In genomic region chr1:55700359-55701130, GRCh38 we compare ENCODE assay signal across 23 cellular contexts.
DNase-seq lines count a peak whose midpoint lies in the region; ATAC-seq and TF ChIP-seq lines count a peak whose summit lies in the region.
"Had no signal": no experiment of that assay in that cellular context is flagged by ENCODE, and none has a peak within 500 bp of the region (broad histone marks: within the 10 kb centered on the region; RNA-seq: fewer than 3 reads in every experiment).

No MANE protein-coding gene starts in this region.

- no peak for ATAC-seq in GM21381 (IDR thresholded peaks at IDR 0.05; ENCODE audit: unreplicated experiment)

- H3K27ac Mint-ChIP-seq in osteocyte (ENCODE audit: unreplicated experiment), result peak overlapping the region; percentile 78
- H3K27ac Mint-ChIP-seq: mesothelial cell of epicardium, nephron had no signal

- TF ChIP-seq CTCF in cardiac fibroblast (IDR thresholded peaks at IDR 0.05; ENCODE audit: low read depth, low read length) (no peak), osteocyte (IDR thresholded peaks at IDR 0.05) (no peak)

- H3K4me1 Mint-ChIP-seq in osteocyte (ENCODE audit: unreplicated experiment), result peaks cover 86% of the 10 kb centered on the region
- H3K4me1 Mint-ChIP-seq: CD4-positive, alpha-beta memory T cell had no signal

- H3K4me3 ChIP-seq in cardiac fibroblast (replicated peaks in 1 of 2; ENCODE audit: low read depth in 2 of 2, low read length in 2 of 2), result no peak overlapping the region
- H3K4me3 ChIP-seq: cardiac muscle cell, prostate gland, spleen, suprapubic skin had no signal

- H3K36me3 Mint-ChIP-seq in osteocyte (ENCODE audit: unreplicated experiment), result peaks cover 2% of the 10 kb centered on the region
- H3K36me3 Mint-ChIP-seq: CD4-positive, alpha-beta memory T cell; mesothelial cell of epicardium had no signal

- DNase-seq in EH (ENCODE audit: low read depth), result peak; percentile 83
- DNase-seq in NCI-H2029 treated with DMSO at 0.1 percent for 48 hours (lab: John Stamatoyannopoulos, UW), result peak; percentile 86
- DNase-seq in cardiac fibroblast (ENCODE audit: low read depth in 2 of 2), result peak; percentile 62 to 65
- peak; percentile 87 for DNase-seq in osteocyte (ENCODE audit: extremely low spot score, unreplicated experiment)
- no peak for DNase-seq in stimulated activated CD4-positive, alpha-beta T cell treated with anti-CD3 and anti-CD28 coated beads, Interleukin-2, amount 100 ng/mL, for 24 hours
- no peak for DNase-seq in HK-2 (ENCODE audit: unreplicated experiment)
- no peak for DNase-seq in NK-92 (lab: John Stamatoyannopoulos, UW; ENCODE audit: unreplicated experiment)
- DNase-seq: activated CD4-positive, alpha-beta T cell treated with anti-CD3 and anti-CD28 coated beads, Interleukin-2, amount 50 U/mL, for 4 hours; activated gamma-delta T cell; CD4-positive, alpha-beta memory T cell; erythroblast; GOT3; NCI-H1417 treated with DMSO at 0.1 percent for 48 hours; NCI-H2227 treated with DMSO at 0.1 percent for 48 hours; Right ventricle myocardium superior; spleen; T-helper 1 cell had no signal

- no peaks in the 10 kb centered on the region for H3K27me3 Mint-ChIP-seq in osteocyte (ENCODE audit: unreplicated experiment)

- no peak overlapping the region for H3K4me3 Mint-ChIP-seq in osteocyte (ENCODE audit: unreplicated experiment)
- H3K4me3 Mint-ChIP-seq: CD4-positive, alpha-beta memory T cell; mesothelial cell of epicardium; nephron had no signal

- peaks cover 10% of the 10 kb centered on the region for H3K9me3 Mint-ChIP-seq in osteocyte (ENCODE audit: unreplicated experiment)
- H3K9me3 Mint-ChIP-seq: nephron had no signal

Comparison
In these comparisons a context has a peak if more than half of its experiments do, and no peak if none do; other contexts are left out.
1. DNase-seq: peak in EH (single experiment), NCI-H2029 treated with DMSO at 0.1 percent for 48 hours (single experiment), cardiac fibroblast (2 of 2) and osteocyte (single experiment); none in stimulated activated CD4-positive, alpha-beta T cell treated with anti-CD3 and anti-CD28 coated beads, Interleukin-2, amount 100 ng/mL, for 24 hours (0 of 2), HK-2 (single experiment) and NK-92 (single experiment).